Comparison of ENCODE assay signal across 24 cellular contexts in genomic region chr5:113128082-113128481, GRCh38.
"Had no signal": no experiment of that assay in that cellular context is flagged by ENCODE, and none has a peak within 500 bp of the region (broad histone marks: within the 10 kb centered on the region; RNA-seq: fewer than 3 reads in every experiment).

No MANE protein-coding gene starts in this region.

- ATAC-seq: effector memory CD8-positive, alpha-beta T cell; left lobe of liver; naive thymus-derived CD4-positive, alpha-beta T cell; psoas muscle; right cardiac atrium; stimulated activated memory B cell treated with anti-CD40 and anti-IgM and Interleukin-4, amounts not matched to agents 10 μg/mL and 1 μg/mL and 100 μg/mL, for 72 hours; stimulated activated naive CD8-positive, alpha-beta T cell treated with anti-CD3 and anti-CD28 coated beads, Interleukin-15, Interleukin-2, amounts not matched to agents 100 U/mL and 50 U/mL, for 24 hours had no signal

- H3K4me3 ChIP-seq: esophagus squamous epithelium, lung, psoas muscle, sigmoid colon, skin epidermis, spleen, testis, tibial artery had no signal

- DNase-seq: cortex of kidney; effector memory CD8-positive, alpha-beta T cell; erythroblast; esophagus squamous epithelium; foreskin melanocyte; kidney; naive thymus-derived CD4-positive, alpha-beta T cell; nephron progenitor cell; nucleus accumbens; posterior cingulate gyrus; psoas muscle; right cardiac atrium; sigmoid colon; spleen; stimulated activated CD4-positive, alpha-beta T cell treated with anti-CD3 and anti-CD28 coated beads, Interleukin-4, amount 100 ng/mL, for 4 hours; stimulated activated naive CD8-positive, alpha-beta T cell treated with anti-CD3 and anti-CD28 coated beads, Interleukin-15, Interleukin-2, amounts not matched to agents 100 U/mL and 50 U/mL, for 24 hours; substantia nigra; testis; tibial artery had no signal

- FAIRE-seq: endometrium, kidney had no signal

- H3K4me1 ChIP-seq: esophagus squamous epithelium, psoas muscle, spleen, testis, tibial artery had no signal

- H3K36me3 ChIP-seq: sigmoid colon, spleen, tibial artery had no signal

- H3K9me3 ChIP-seq: esophagus squamous epithelium, psoas muscle, testis, tibial artery had no signal

- H3K27ac ChIP-seq: esophagus squamous epithelium, psoas muscle, sigmoid colon, skin epidermis, spleen, testis, tibial artery had no signal

- H3K27me3 ChIP-seq: esophagus squamous epithelium, sigmoid colon, spleen, testis, tibial artery had no signal
